Comparison of ENCODE assay signal across 9 cellular contexts in genomic region chr20:50460608-50461268, GRCh38. TPM values are rescaled to one million over a fixed set of nuclear protein-coding genes. Genes with fewer than 3 reads are reported as not detected.
DNase-seq lines count a peak whose midpoint lies in the region; ATAC-seq and TF ChIP-seq lines count a peak whose summit lies in the region.
"Had no signal": no experiment of that assay in that cellular context is flagged by ENCODE, and none has a peak within 500 bp of the region (broad histone marks: within the 10 kb centered on the region; RNA-seq: fewer than 3 reads in every experiment).

No MANE protein-coding gene starts in this region.

- H3K36me3 Mint-ChIP-seq in Caco-2 (ENCODE audit: insufficient read depth, unreplicated experiment) (peaks cover 2% of the 10 kb centered on the region), chondrocyte (ENCODE audit: low read depth) (no peaks in the 10 kb centered on the region)

- peaks cover 32% of the 10 kb centered on the region for H3K4me1 ChIP-seq in Caco-2
- peaks cover 0 to 39% (median 18%) of the 10 kb centered on the region in 4 donors for H3K4me1 ChIP-seq in right lobe of liver

- CTCF ChIA-PET in Caco-2 (lab: Charles Lee) = interaction anchor here (0.6 to 1.3 kb wide), 9 partner anchors 16 to 481 kb away, joined by 3 to 6 read pairs (median 4); partner anchors contain the start of gene CEBPB

- POLR2A ChIA-PET in Caco-2 (lab: Charles Lee) = interaction anchor here (0.5 kb wide), 1 partner anchor 269 kb away, joined by 4 read pairs; no protein-coding TSS in a partner anchor

- H3K4me3 Mint-ChIP-seq in Caco-2 (ENCODE audit: unreplicated experiment) = no peak overlapping the region
- no peak overlapping the region for H3K4me3 Mint-ChIP-seq in chondrocyte (ENCODE audit: unreplicated experiment)

- H3K27me3 ChIP-seq in Caco-2 (replicated peaks; ENCODE audit: control insufficient read depth, insufficient read depth, low read length) (no peaks in the 10 kb centered on the region), right lobe of liver (no peaks in the 10 kb centered on the region)

- intact Hi-C loops in Caco-2 (cut with micrococcal nuclease; ENCODE audit: unreplicated experiment) (loop anchor here (1.0 to 10.0 kb wide), 10 partner anchors 60 to 483 kb away; partner anchors contain the start of gene CEBPB), right lobe of liver (cut with DNase I) (loop anchor here (5.0 to 10.0 kb wide), 2 partner anchors 156 to 273 kb away; no protein-coding TSS in a partner anchor)

- H3K27me3 Mint-ChIP-seq in Caco-2 (ENCODE audit: insufficient read depth, unreplicated experiment) = no peaks in the 10 kb centered on the region
- H3K27me3 Mint-ChIP-seq in chondrocyte (ENCODE audit: low read depth) = no peaks in the 10 kb centered on the region

- TF ChIP-seq CTCF in Caco-2 (IDR thresholded peaks at IDR 0.05; ENCODE audit: insufficient read depth in 1 of 2, low read depth in 1 of 2, low read length in 1 of 2, severe bottlenecking in 1 of 2, unreplicated experiment in 1 of 2) (peak; percentile 99 to 100), HFF-Myc (IDR thresholded peaks at IDR 0.05; ENCODE audit: low read depth, low read length, missing control alignments) (peak; percentile 87), chondrocyte (IDR thresholded peaks at IDR 0.05) (peak; percentile 96), right lobe of liver (IDR thresholded peaks at IDR 0.05) (peak; percentile 93 to 99 (median 94))

- peaks cover 30% of the 10 kb centered on the region for H3K4me1 Mint-ChIP-seq in Caco-2 (ENCODE audit: low read depth, unreplicated experiment)
- H3K4me1 Mint-ChIP-seq in chondrocyte (ENCODE audit: low read depth) = peaks cover 25% of the 10 kb centered on the region

- peak; percentile 93 to 96 for DNase-seq in Caco-2
- peak; percentile 64 for DNase-seq in HFF-Myc (ENCODE audit: extremely low read depth, low read depth)
- peak; percentile 31 for DNase-seq in NCI-H2227 treated with DMSO at 0.1 percent for 48 hours (lab: John Stamatoyannopoulos, UW)
- peak; percentile 77 to 84 for DNase-seq in activated CD4-positive, alpha-beta T cell treated with anti-CD3 and anti-CD28 coated beads for 24 hours (ENCODE audit: low read depth in 2 of 2)
- DNase-seq in chondrocyte (ENCODE audit: low spot score) = no peak
- DNase-seq in right lobe of liver = peak; percentile 89 to 92 (median 91)
- DNase-seq in stimulated activated CD4-positive, alpha-beta T cell treated with anti-CD3 and anti-CD28 coated beads, Interleukin-4, amount 100 ng/mL, for 48 hours (ENCODE audit: low read depth in 2 of 2) = peak; percentile 78 to 89

- no peaks in the 10 kb centered on the region for H3K36me3 ChIP-seq in Caco-2 (ENCODE audit: control insufficient read depth, insufficient read depth, low read length)
- no peaks in the 10 kb centered on the region for H3K36me3 ChIP-seq in right lobe of liver

- H3K9me3 Mint-ChIP-seq in Caco-2 (ENCODE audit: unreplicated experiment) = no peaks in the 10 kb centered on the region
- no peaks in the 10 kb centered on the region for H3K9me3 Mint-ChIP-seq in chondrocyte (ENCODE audit: low read depth)

- TF ChIP-seq POLR2A in right lobe of liver (IDR thresholded peaks at IDR 0.05) = peak; percentile 48

- WGBS in right lobe of liver (ENCODE audit: insufficient coverage, low coverage, low lambda C conversion rate, missing lambda C conversion rate) = 5% methylated on average over 8 of the region's 13 CpGs

- H3K27ac Mint-ChIP-seq in Caco-2 (ENCODE audit: unreplicated experiment) (peak overlapping the region; percentile 34), chondrocyte (ENCODE audit: unreplicated experiment) (peak overlapping the region; percentile 32)

- no TSS peak for BruUV-seq in Caco-2 (replicated peaks; lab: Mats Ljungman, UMichigan)

- H3K27ac ChIP-seq in right lobe of liver = peak overlapping the region; percentile 64 to 76 (median 72)
- H3K27ac ChIP-seq: SK-N-MC had no signal

- H3K4me3 ChIP-seq in Caco-2 (ENCODE audit: low read depth, low read length) = no peak overlapping the region
- H3K4me3 ChIP-seq in HFF-Myc (replicated peaks; ENCODE audit: low read depth, low read length) = no peak overlapping the region
- H3K4me3 ChIP-seq in right lobe of liver = no peak overlapping the region
- H3K4me3 ChIP-seq: SK-N-MC had no signal

- ATAC-seq in right lobe of liver = peak; percentile 85 to 92 (median 88)
- no peak for ATAC-seq in GM21381 (IDR thresholded peaks at IDR 0.05; ENCODE audit: unreplicated experiment)

- no peaks in the 10 kb centered on the region for H3K9me3 ChIP-seq in Caco-2
- no peaks in the 10 kb centered on the region for H3K9me3 ChIP-seq in right lobe of liver

RNA-seq across cellular contexts. Expression of gene PTPN1, which starts 49.4 kb away (rescaled TPM):
- total RNA-seq in Caco-2 (2022) (65.0 and 65.2 TPM in 2 replicates), chondrocyte (30.3 to 32.4 TPM (median 30.8 TPM) in 3 replicates), right lobe of liver (10 to 100 TPM in 5 of 6 experiments, 1 to 10 TPM in 1; 9.5 to 14.9 (median 12.6) TPM)
